11 cellular contexts compared by ENCODE assay signal in genomic region chr3:127746400-127747057, GRCh38.
DNase-seq lines count a peak whose midpoint lies in the region; ATAC-seq, FAIRE-seq and TF ChIP-seq lines count a peak whose summit lies in the region.
"Had no signal": no experiment of that assay in that cellular context is flagged by ENCODE, and none has a peak within 500 bp of the region (broad histone marks: within the 10 kb centered on the region; RNA-seq: fewer than 3 reads in every experiment).

No MANE protein-coding gene starts in this region.

- TF ChIP-seq EP300 in GM12878 (IDR thresholded peaks at IDR 0.05; ENCODE audit: borderline replicate concordance in 1 of 2, control insufficient read depth in 1 of 2, low read depth in 2 of 2, low read length in 2 of 2), result no peak

- FAIRE-seq in GM12878 (lab: Jason Lieb, UNC), result no peak

- H3K4me2 ChIP-seq in GM12878 (ENCODE audit: control insufficient read depth, insufficient read depth) (no peak overlapping the region), skeletal muscle satellite cell (ENCODE audit: low read length) (no peak overlapping the region)

- H3K9me3 ChIP-seq in GM12878 (replicated peaks; ENCODE audit: control insufficient read depth, insufficient read depth, low read length) (no peaks in the 10 kb centered on the region), right atrium auricular region (no peaks in the 10 kb centered on the region), skeletal muscle satellite cell (replicated peaks; ENCODE audit: low read length) (no peaks in the 10 kb centered on the region)

- BruUV-seq in GM12878 (replicated peaks; lab: Mats Ljungman, UMichigan), result no TSS peak

- H3K27me3 ChIP-seq in GM12878 (replicated peaks in 1 of 2; ENCODE audit: control insufficient read depth in 2 of 2, insufficient read depth in 2 of 2, low read length in 1 of 2), result no peaks in the 10 kb centered on the region
- H3K27me3 ChIP-seq in right atrium auricular region, result no peaks in the 10 kb centered on the region
- no peaks in the 10 kb centered on the region for H3K27me3 ChIP-seq in skeletal muscle satellite cell (ENCODE audit: control insufficient read depth, insufficient read depth, low read length)

- peaks cover 6 to 15% of the 10 kb centered on the region in 2 experiments; a peak in 3 of 4 replicates for H3K36me3 ChIP-seq in GM12878 (ENCODE audit: control insufficient read depth in 2 of 2, insufficient read depth in 2 of 2, low read length in 1 of 2)
- no peaks in the 10 kb centered on the region for H3K36me3 ChIP-seq in right atrium auricular region
- peaks cover 4% of the 10 kb centered on the region for H3K36me3 ChIP-seq in skeletal muscle satellite cell (ENCODE audit: insufficient read depth, low read length)

- H3K9ac ChIP-seq in GM12878 (ENCODE audit: control insufficient read depth, insufficient read depth, low read length), result no peak overlapping the region
- peak overlapping the region; percentile 18 for H3K9ac ChIP-seq in skeletal muscle satellite cell (ENCODE audit: low read depth, low read length)

- TF ChIP-seq POLR2A in GM12878 (IDR thresholded peaks at IDR 0.05; ENCODE audit: low read depth, low read length), result peak; percentile 21; the same call in 1 of the 2 replicates

- SMC1A ChIA-PET in GM12878 (lab: Charles Lee; ENCODE audit: uncharacterized antibody, unreplicated experiment), result interaction anchor here (1.2 to 9.6 kb wide), 5 partner anchors 11 to 214 kb away, joined by 3 to 116 read pairs (median 3); partner anchors contain the start of gene MGLL

- 84% methylated on average over 10 of the region's 10 CpGs for WGBS in GM12878 (ENCODE audit: insufficient coverage, insufficient replicate concordance, low lambda C conversion rate, missing lambda C conversion rate)

- intact Hi-C loops in GM12878 (cut with micrococcal nuclease; ENCODE audit: unreplicated experiment), result no loop called here

- CTCF ChIA-PET in GM12878 (lab: Yijun Ruan, JAX), result interaction anchor here (1.0 to 5.7 kb wide), 5 partner anchors 8 to 88 kb away, joined by 3 to 82 read pairs (median 5); no protein-coding TSS in a partner anchor

- peaks cover 34% of the 10 kb centered on the region for H3K4me1 ChIP-seq in GM12878 (ENCODE audit: control insufficient read depth, insufficient read depth, low read length)
- H3K4me1 ChIP-seq in right atrium auricular region, result peaks cover 0 to 95% of the 10 kb centered on the region in 2 donors
- H3K4me1 ChIP-seq in skeletal muscle satellite cell (ENCODE audit: control insufficient read depth, insufficient read depth, low read length), result peaks cover 73% of the 10 kb centered on the region

- no peak overlapping the region for H2AFZ ChIP-seq in GM12878 (ENCODE audit: control insufficient read depth, low read depth, low read length)

- H3K79me2 ChIP-seq in GM12878 (ENCODE audit: control insufficient read depth, insufficient read depth, low read length), result peaks cover 19% of the 10 kb centered on the region

- no peak for DNase-seq in GM12878 (ENCODE audit: low read depth, low spot score)
- DNase-seq in right atrium auricular region (ENCODE audit: low spot score), result no peak
- no peak for DNase-seq in NOMO-1 (lab: John Stamatoyannopoulos, UW; ENCODE audit: unreplicated experiment in 2 of 2)
- no peak for DNase-seq in hippocampal formation (lab: John Stamatoyannopoulos, UW)
- DNase-seq in stimulated activated naive CD4-positive, alpha-beta T cell (lab: John Stamatoyannopoulos, UW), result no peak
- DNase-seq in SKM-1 treated with dmso at 0.1 percent for 144 hours (lab: John Stamatoyannopoulos, UW; ENCODE audit: unreplicated experiment), result no peak
- DNase-seq: activated CD8-positive, alpha-beta memory T cell treated with anti-CD3 and anti-CD28 coated beads, Interleukin-2, amount 50 U/mL, for 48 hours; DMS79; NCI-H526 treated with DMSO at 0.1 percent for 48 hours had no signal

- H3K4me3 ChIP-seq in GM12875 (ENCODE audit: low read depth, low read length), result no peak overlapping the region
- no peak overlapping the region for H3K4me3 ChIP-seq in GM12878
- H3K4me3 ChIP-seq in right atrium auricular region, result no peak overlapping the region
- no peak overlapping the region for H3K4me3 ChIP-seq in skeletal muscle satellite cell (ENCODE audit: low read length)

- RAD21 ChIA-PET in GM12878 (lab: Charles Lee; ENCODE audit: unreplicated experiment), result interaction anchor here (1.9 kb wide), 1 partner anchor 11 kb away, joined by 7 read pairs; no protein-coding TSS in a partner anchor

- POLR2A ChIA-PET in GM12878 (lab: Charles Lee), result interaction anchor here (0.9 kb wide), 1 partner anchor 17 kb away, joined by 3 read pairs; no protein-coding TSS in a partner anchor

- TF ChIP-seq RAD21 in GM12878 (IDR thresholded peaks at IDR 0.05; ENCODE audit: insufficient read depth, low read depth, low read length), result no peak

- H3K27ac ChIP-seq in GM12878 (ENCODE audit: control insufficient read depth, insufficient read depth) (0 out of 2 replicates have a peak overlapping the region, but pooled peaks have one; percentile 22), right atrium auricular region (peak overlapping the region; percentile 81)

- in situ Hi-C loops in GM12878 (cut with MboI), result no loop called here

- ATAC-seq in GM12878, result no peak

- TF ChIP-seq CTCF in GM12875 (IDR thresholded peaks at IDR 0.05; ENCODE audit: borderline replicate concordance, insufficient read depth, low read depth, low read length), result peak; percentile 26; the same call in 1 of the 2 replicates
- TF ChIP-seq CTCF in GM12878 (IDR thresholded peaks at IDR 0.05 in 2 of 3, conservative IDR thresholded peaks at IDR 0.05 in 1 of 3; ENCODE audit: control insufficient read depth in 2 of 3, extremely low read depth in 1 of 3, insufficient read depth in 1 of 3, low read depth in 3 of 3, low read length in 3 of 3), result 0 out of 6 replicates have a peak, but pooled peaks of 1 of the 3 experiments have one; percentile 13
- TF ChIP-seq CTCF in right atrium auricular region (IDR thresholded peaks at IDR 0.05), result peak in 1 of 2 donors; percentile 51

- H4K20me1 ChIP-seq in GM12878 (ENCODE audit: control insufficient read depth, insufficient read depth), result no peaks in the 10 kb centered on the region

TF ChIP-seq in GM12878, 131 proteins besides CTCF, POLR2A, EP300 and RAD21:
- no peak for TF ChIP-seq CBFB (IDR thresholded peaks at IDR 0.05; ENCODE audit: low read depth)
- no peak for TF ChIP-seq ATF2 (IDR thresholded peaks at IDR 0.05; ENCODE audit: low read length)
TF ChIP-seq in GM12878: peak in this region for 0.
